Comparison of ENCODE assay signal across 1 cellular context in the genomic region with DNA sequence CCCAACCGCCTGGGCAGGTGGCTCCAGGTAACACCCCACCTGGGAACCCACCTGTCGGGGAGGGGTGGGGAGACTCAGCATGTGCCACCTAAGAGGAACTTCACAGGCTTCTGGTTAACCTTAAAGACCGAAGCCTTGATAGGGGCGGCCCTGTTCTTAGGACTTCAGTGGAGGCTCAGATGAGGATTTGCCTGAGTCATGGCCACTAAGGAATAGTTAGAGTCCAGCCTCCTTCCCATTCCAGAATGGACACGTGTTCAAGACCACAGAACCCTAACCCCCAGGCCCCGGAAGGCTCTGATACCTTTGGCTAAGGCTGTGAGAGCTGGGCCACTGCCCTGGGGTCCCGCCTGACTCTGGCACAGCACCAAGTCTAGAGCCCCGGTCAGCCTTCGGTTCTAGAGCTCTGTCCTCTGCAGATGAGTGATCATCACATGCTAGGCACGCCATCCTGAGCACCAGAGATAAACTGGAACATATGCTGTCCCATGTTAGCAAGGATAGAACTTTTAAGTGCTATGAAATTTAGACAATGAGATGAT.
TF ChIP-seq lines count a peak whose summit lies in the region.

No MANE protein-coding gene starts in this region.

TF ChIP-seq in HepG2, 621 proteins besides CTCF, POLR2A, EP300 and RAD21 (continued from another document):
- TF ChIP-seq, protein P1, sequence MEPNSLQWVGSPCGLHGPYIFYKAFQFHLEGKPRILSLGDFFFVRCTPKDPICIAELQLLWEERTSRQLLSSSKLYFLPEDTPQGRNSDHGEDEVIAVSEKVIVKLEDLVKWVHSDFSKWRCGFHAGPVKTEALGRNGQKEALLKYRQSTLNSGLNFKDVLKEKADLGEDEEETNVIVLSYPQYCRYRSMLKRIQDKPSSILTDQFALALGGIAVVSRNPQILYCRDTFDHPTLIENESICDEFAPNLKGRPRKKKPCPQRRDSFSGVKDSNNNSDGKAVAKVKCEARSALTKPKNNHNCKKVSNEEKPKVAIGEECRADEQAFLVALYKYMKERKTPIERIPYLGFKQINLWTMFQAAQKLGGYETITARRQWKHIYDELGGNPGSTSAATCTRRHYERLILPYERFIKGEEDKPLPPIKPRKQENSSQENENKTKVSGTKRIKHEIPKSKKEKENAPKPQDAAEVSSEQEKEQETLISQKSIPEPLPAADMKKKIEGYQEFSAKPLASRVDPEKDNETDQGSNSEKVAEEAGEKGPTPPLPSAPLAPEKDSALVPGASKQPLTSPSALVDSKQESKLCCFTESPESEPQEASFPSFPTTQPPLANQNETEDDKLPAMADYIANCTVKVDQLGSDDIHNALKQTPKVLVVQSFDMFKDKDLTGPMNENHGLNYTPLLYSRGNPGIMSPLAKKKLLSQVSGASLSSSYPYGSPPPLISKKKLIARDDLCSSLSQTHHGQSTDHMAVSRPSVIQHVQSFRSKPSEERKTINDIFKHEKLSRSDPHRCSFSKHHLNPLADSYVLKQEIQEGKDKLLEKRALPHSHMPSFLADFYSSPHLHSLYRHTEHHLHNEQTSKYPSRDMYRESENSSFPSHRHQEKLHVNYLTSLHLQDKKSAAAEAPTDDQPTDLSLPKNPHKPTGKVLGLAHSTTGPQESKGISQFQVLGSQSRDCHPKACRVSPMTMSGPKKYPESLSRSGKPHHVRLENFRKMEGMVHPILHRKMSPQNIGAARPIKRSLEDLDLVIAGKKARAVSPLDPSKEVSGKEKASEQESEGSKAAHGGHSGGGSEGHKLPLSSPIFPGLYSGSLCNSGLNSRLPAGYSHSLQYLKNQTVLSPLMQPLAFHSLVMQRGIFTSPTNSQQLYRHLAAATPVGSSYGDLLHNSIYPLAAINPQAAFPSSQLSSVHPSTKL (CRISPR knock-in tag; IDR thresholded peaks at IDR 0.05) = no peak
- TF ChIP-seq, protein P2, sequence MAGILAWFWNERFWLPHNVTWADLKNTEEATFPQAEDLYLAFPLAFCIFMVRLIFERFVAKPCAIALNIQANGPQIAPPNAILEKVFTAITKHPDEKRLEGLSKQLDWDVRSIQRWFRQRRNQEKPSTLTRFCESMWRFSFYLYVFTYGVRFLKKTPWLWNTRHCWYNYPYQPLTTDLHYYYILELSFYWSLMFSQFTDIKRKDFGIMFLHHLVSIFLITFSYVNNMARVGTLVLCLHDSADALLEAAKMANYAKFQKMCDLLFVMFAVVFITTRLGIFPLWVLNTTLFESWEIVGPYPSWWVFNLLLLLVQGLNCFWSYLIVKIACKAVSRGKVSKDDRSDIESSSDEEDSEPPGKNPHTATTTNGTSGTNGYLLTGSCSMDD (CRISPR knock-in tag; IDR thresholded peaks at IDR 0.05) = no peak
- TF ChIP-seq CBX1 (IDR thresholded peaks at IDR 0.05; ENCODE audit: low read depth) (no peak), MED13 (CRISPR knock-in tag; IDR thresholded peaks at IDR 0.05) (no peak), SNAPC4 (CRISPR knock-in tag; IDR thresholded peaks at IDR 0.05) (no peak), ZNF558 (CRISPR knock-in tag; IDR thresholded peaks at IDR 0.05; ENCODE audit: borderline replicate concordance) (no peak), ZSCAN5A (CRISPR knock-in tag; IDR thresholded peaks at IDR 0.05; ENCODE audit: borderline replicate concordance) (no peak), TCF7L2 (IDR thresholded peaks at IDR 0.05; ENCODE audit: low read depth, low read length) (no peak), CEBPG (CRISPR knock-in tag; IDR thresholded peaks at IDR 0.05) (no peak), ZNF446 (CRISPR knock-in tag; IDR thresholded peaks at IDR 0.05) (no peak)
- TF ChIP-seq, protein P3, sequence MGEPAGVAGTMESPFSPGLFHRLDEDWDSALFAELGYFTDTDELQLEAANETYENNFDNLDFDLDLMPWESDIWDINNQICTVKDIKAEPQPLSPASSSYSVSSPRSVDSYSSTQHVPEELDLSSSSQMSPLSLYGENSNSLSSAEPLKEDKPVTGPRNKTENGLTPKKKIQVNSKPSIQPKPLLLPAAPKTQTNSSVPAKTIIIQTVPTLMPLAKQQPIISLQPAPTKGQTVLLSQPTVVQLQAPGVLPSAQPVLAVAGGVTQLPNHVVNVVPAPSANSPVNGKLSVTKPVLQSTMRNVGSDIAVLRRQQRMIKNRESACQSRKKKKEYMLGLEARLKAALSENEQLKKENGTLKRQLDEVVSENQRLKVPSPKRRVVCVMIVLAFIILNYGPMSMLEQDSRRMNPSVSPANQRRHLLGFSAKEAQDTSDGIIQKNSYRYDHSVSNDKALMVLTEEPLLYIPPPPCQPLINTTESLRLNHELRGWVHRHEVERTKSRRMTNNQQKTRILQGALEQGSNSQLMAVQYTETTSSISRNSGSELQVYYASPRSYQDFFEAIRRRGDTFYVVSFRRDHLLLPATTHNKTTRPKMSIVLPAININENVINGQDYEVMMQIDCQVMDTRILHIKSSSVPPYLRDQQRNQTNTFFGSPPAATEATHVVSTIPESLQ (CRISPR knock-in tag; conservative IDR thresholded peaks at IDR 0.05) = no peak
